ENCODE assay signal across 26 cellular contexts in the genomic region with DNA sequence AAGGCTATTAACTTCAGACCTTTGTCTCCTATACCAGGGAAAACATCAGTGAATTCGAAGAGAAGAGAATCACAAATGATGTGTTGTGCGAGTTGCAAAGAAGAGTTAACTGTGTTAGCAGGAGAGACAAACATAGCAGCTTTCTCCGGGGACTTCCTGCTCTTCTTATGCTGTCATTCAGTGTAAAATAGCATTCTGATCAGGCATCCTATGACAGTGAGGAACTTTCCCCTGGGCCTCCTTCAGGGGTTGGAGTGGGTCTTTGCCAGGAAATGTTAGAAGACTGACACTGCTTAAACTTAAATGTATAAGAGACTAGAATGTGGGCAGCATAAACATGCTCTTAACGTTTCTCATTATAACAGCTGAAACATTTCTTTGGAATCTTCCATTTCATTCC.
DNase-seq lines count a peak whose midpoint lies in the region; ATAC-seq, FAIRE-seq and TF ChIP-seq lines count a peak whose summit lies in the region.
"Had no signal": no experiment of that assay in that cellular context is flagged by ENCODE, and none has a peak within 500 bp of the region (broad histone marks: within the 10 kb centered on the region; RNA-seq: fewer than 3 reads in every experiment).

No MANE protein-coding gene starts in this region.

- peak overlapping the region; percentile 6 for H2AFZ ChIP-seq in astrocyte (ENCODE audit: low read depth, low read length)
- H2AFZ ChIP-seq: PC-9 had no signal

- H3K79me2 ChIP-seq in astrocyte (ENCODE audit: insufficient read depth, low read length), result no peaks in the 10 kb centered on the region

- no peaks in the 10 kb centered on the region for H4K20me1 ChIP-seq in astrocyte (ENCODE audit: insufficient read depth, low read length)

- no peaks in the 10 kb centered on the region for H3K27me3 Mint-ChIP-seq in astrocyte (ENCODE audit: low read depth, unreplicated experiment)
- H3K27me3 Mint-ChIP-seq: CD4-positive, alpha-beta T cell had no signal

- no peak overlapping the region for H3K4me3 Mint-ChIP-seq in astrocyte (ENCODE audit: unreplicated experiment)
- H3K4me3 Mint-ChIP-seq: CD4-positive, alpha-beta T cell had no signal

- no peak overlapping the region for H3K9ac ChIP-seq in astrocyte (ENCODE audit: low read length)

- H3K4me3 ChIP-seq in astrocyte (ENCODE audit: insufficient read depth, low read depth, low read length) (no peak overlapping the region), lower lobe of right lung (no peak overlapping the region)
- H3K4me3 ChIP-seq: left ventricle myocardium inferior, pancreas, PC-9, tibial nerve had no signal

- peak overlapping the region; percentile 94 for H3K27ac Mint-ChIP-seq in astrocyte (ENCODE audit: unreplicated experiment)
- H3K27ac Mint-ChIP-seq: CD4-positive, alpha-beta T cell had no signal

- ATAC-seq in lower lobe of right lung (no peak), Right ventricle myocardium inferior (no peak)
- ATAC-seq: pancreas; stimulated activated naive CD8-positive, alpha-beta T cell treated with anti-CD3 and anti-CD28 coated beads, Interleukin-15, Interleukin-2, amounts not matched to agents 100 U/mL and 50 U/mL, for 24 hours had no signal

- FAIRE-seq in D721Med (lab: Jason Lieb, UNC) (peak; percentile 55), astrocyte (lab: Jason Lieb, UNC) (no peak)
- FAIRE-seq: pancreas had no signal

- TF ChIP-seq CTCF in D721Med (IDR thresholded peaks at IDR 0.05; ENCODE audit: insufficient read depth, missing control alignments), result no peak
- no peak for TF ChIP-seq CTCF in astrocyte (IDR thresholded peaks at IDR 0.05; ENCODE audit: insufficient read depth, low read depth, low read length)
- TF ChIP-seq CTCF in lower lobe of right lung (IDR thresholded peaks at IDR 0.05), result no peak

- no peaks in the 10 kb centered on the region for H3K9me3 ChIP-seq in astrocyte (ENCODE audit: insufficient read depth, low read depth, low read length)
- no peaks in the 10 kb centered on the region for H3K9me3 ChIP-seq in lower lobe of right lung
- H3K9me3 ChIP-seq: left ventricle myocardium inferior, pancreas, tibial nerve had no signal

- H3K36me3 ChIP-seq in astrocyte (ENCODE audit: insufficient read depth, low read length), result no peaks in the 10 kb centered on the region
- H3K36me3 ChIP-seq in lower lobe of right lung, result no peaks in the 10 kb centered on the region
- H3K36me3 ChIP-seq: left ventricle myocardium inferior, pancreas, tibial nerve had no signal

- peaks cover 31% of the 10 kb centered on the region for H3K4me1 Mint-ChIP-seq in astrocyte (ENCODE audit: low read depth, unreplicated experiment)

- H3K27me3 ChIP-seq in astrocyte (ENCODE audit: insufficient read depth, low read length), result no peaks in the 10 kb centered on the region
- H3K27me3 ChIP-seq in lower lobe of right lung (ENCODE audit: low read depth), result no peaks in the 10 kb centered on the region
- H3K27me3 ChIP-seq: pancreas, tibial nerve had no signal

- no peak overlapping the region for H3K4me2 ChIP-seq in astrocyte (ENCODE audit: low read length)
- H3K4me2 ChIP-seq: PC-9 had no signal

- no peak overlapping the region for H3K27ac ChIP-seq in astrocyte (ENCODE audit: low read depth, low read length)
- no peak overlapping the region for H3K27ac ChIP-seq in lower lobe of right lung
- H3K27ac ChIP-seq: left ventricle myocardium inferior, pancreas, PC-9, tibial nerve had no signal

- intact Hi-C loops in lower lobe of right lung (cut with DNase I), result no loop called here
- intact Hi-C loops in Right ventricle myocardium inferior (cut with DNase I), result no loop called here

- H3K4me1 ChIP-seq in astrocyte (ENCODE audit: insufficient read depth, low read length) (no peaks in the 10 kb centered on the region), lower lobe of right lung (no peaks in the 10 kb centered on the region)
- H3K4me1 ChIP-seq: pancreas, tibial nerve had no signal

- no peaks in the 10 kb centered on the region for H3K9me3 Mint-ChIP-seq in astrocyte (ENCODE audit: unreplicated experiment)
- H3K9me3 Mint-ChIP-seq: CD4-positive, alpha-beta T cell had no signal

- no peaks in the 10 kb centered on the region for H3K36me3 Mint-ChIP-seq in astrocyte (ENCODE audit: low read depth, unreplicated experiment)

- DNase-seq in D721Med (ENCODE audit: insufficient read length, low spot score), result no peak
- peak; percentile 1 for DNase-seq in KG1 (lab: John Stamatoyannopoulos, UW)
- DNase-seq in astrocyte (ENCODE audit: low read depth), result no peak
- peak; percentile 65 for DNase-seq in myocyte (ENCODE audit: low read depth)
- DNase-seq in lower lobe of right lung, result no peak
- no peak for DNase-seq in NCI-H2171 (lab: John Stamatoyannopoulos, UW)
- DNase-seq in cerebellar cortex (ENCODE audit: low spot score), result no peak
- DNase-seq in Right ventricle myocardium inferior (ENCODE audit: missing footprints), result no peak
- DNase-seq: activated CD4-positive, alpha-beta T cell treated with anti-CD3 and anti-CD28 coated beads for 48 hours; activated gamma-delta T cell; amniotic stem cell; CD4-positive, alpha-beta T cell; cerebellar nuclear complex; DMS153; effector CD8-positive, alpha-beta T cell; KBM-7; left ventricle myocardium inferior; NCI-H1048; NCI-H2081; NCI-H69; pancreas; PC-9; stimulated activated CD4-positive, alpha-beta T cell treated with anti-CD3 and anti-CD28 coated beads, Interleukin-1b, Interleukin-23, amount 100 ng/mL, for 48 hours; stimulated activated naive CD8-positive, alpha-beta T cell treated with anti-CD3 and anti-CD28 coated beads, Interleukin-15, Interleukin-2, amounts not matched to agents 100 U/mL and 50 U/mL, for 24 hours; T-helper 9 cell had no signal

Comparison
In these comparisons a context has a peak if more than half of its experiments do, and no peak if none do; other contexts are left out.
1. DNase-seq: peak in KG1 (single experiment) and myocyte (single experiment); none in D721Med (single experiment), astrocyte (single experiment), lower lobe of right lung (single experiment), NCI-H2171 (single experiment), cerebellar cortex (single experiment) and Right ventricle myocardium inferior (single experiment).